Comparison of ENCODE assay signal across 27 cellular contexts in the genomic region with DNA sequence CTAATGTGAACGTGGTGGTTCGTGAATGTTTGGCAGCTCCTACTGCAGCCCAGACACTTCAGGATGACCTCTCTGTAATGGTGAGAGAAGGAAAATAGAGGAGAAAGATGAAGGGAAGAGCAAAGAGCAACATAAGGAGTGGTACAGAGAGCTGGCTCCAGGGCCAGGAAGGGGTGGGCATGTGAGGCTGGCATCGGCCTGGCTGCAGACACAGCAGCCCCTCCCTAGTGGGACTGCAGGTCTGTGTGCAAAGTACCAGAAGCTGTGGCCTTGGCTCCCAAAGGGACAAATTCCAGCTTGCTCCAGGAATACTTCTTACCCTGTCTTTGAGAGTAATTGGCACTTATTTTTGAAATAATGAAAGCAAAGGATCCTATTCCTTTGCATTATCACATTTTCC. TPM values are rescaled to one million over a fixed set of nuclear protein-coding genes. Genes with fewer than 3 reads are reported as not detected.
DNase-seq lines count a peak whose midpoint lies in the region; ATAC-seq, FAIRE-seq and TF ChIP-seq lines count a peak whose summit lies in the region.
"Had no signal": no experiment of that assay in that cellular context is flagged by ENCODE, and none has a peak within 500 bp of the region (broad histone marks: within the 10 kb centered on the region; RNA-seq: fewer than 3 reads in every experiment).

No MANE protein-coding gene starts in this region.

- intact Hi-C loops in left ventricle myocardium inferior (cut with micrococcal nuclease) (no loop called here), left cardiac atrium (cut with DNase I) (no loop called here), tibial artery (cut with DNase I; ENCODE audit: low total_unique reads) (no loop called here)

- ATAC-seq in left cardiac atrium, result no peak
- no peak for ATAC-seq in HG03175 (IDR thresholded peaks at IDR 0.05; ENCODE audit: unreplicated experiment)
- ATAC-seq: activated T-cell treated with anti-CD3 and anti-CD28 coated beads, Interleukin-2, amount 50 U/mL, for 4 hours; GM12878; right lobe of liver; stimulated activated effector memory CD8-positive, alpha-beta T cell treated with anti-CD3 and anti-CD28 coated beads, Interleukin-12 subunit alpha, Interleukin-12 subunit beta, amount 100 ng/mL, for 72 hours had no signal

- TF ChIP-seq CTCF in left ventricle myocardium inferior (IDR thresholded peaks at IDR 0.05; ENCODE audit: borderline replicate concordance) (no peak), endothelial cell (IDR thresholded peaks at IDR 0.05; ENCODE audit: unreplicated experiment) (no peak), nephron (IDR thresholded peaks at IDR 0.05; ENCODE audit: unreplicated experiment in 3 of 3) (no peak), tibial artery (IDR thresholded peaks at IDR 0.05) (no peak), GM10266 (IDR thresholded peaks at IDR 0.05; ENCODE audit: control insufficient read depth, insufficient read depth, low read depth, missing control alignments) (no peak)

- H3K4me3 ChIP-seq in left ventricle myocardium inferior (peak overlapping the region; percentile 7), tibial artery (no peak overlapping the region)
- H3K4me3 ChIP-seq: GM12878, right lobe of liver, suprapubic skin had no signal

- H3K27me3 ChIP-seq in left ventricle myocardium inferior (ENCODE audit: low read depth) (no peaks in the 10 kb centered on the region), tibial artery (no peaks in the 10 kb centered on the region)
- H3K27me3 ChIP-seq: right lobe of liver, suprapubic skin had no signal

- H3K9me3 Mint-ChIP-seq in endothelial cell (ENCODE audit: unreplicated experiment), result no peaks in the 10 kb centered on the region
- no peaks in the 10 kb centered on the region for H3K9me3 Mint-ChIP-seq in nephron
- H3K9me3 Mint-ChIP-seq: activated T-cell treated with anti-CD3 and anti-CD28 coated beads, Interleukin-2, amount 50 U/mL, for 4 hours; CD4-positive, alpha-beta T cell; dendritic cell treated with granulocyte-macrophage colony-stimulating factor and Interleukin-4, amounts not matched to agents 40 ng/mL and 50 ng/mL, for 4 days; stimulated activated effector memory CD8-positive, alpha-beta T cell treated with anti-CD3 and anti-CD28 coated beads, Interleukin-12 subunit alpha, Interleukin-12 subunit beta, amount 100 ng/mL, for 72 hours had no signal

- H3K36me3 Mint-ChIP-seq in endothelial cell (ENCODE audit: low read depth, unreplicated experiment) (peaks cover 38% of the 10 kb centered on the region), nephron (ENCODE audit: low read depth) (peaks cover 30% of the 10 kb centered on the region)
- H3K36me3 Mint-ChIP-seq: stimulated activated effector memory CD8-positive, alpha-beta T cell treated with anti-CD3 and anti-CD28 coated beads, Interleukin-12 subunit alpha, Interleukin-12 subunit beta, amount 100 ng/mL, for 72 hours had no signal

- peaks cover 98% of the 10 kb centered on the region for H3K4me1 ChIP-seq in left ventricle myocardium inferior
- peaks cover 0 to 97% (median 74%) of the 10 kb centered on the region in 4 donors for H3K4me1 ChIP-seq in tibial artery

- no peak for FAIRE-seq in urothelium cell line (lab: Jason Lieb, UNC)
- FAIRE-seq: A204.1, GM12878, islet of Langerhans had no signal

- H3K4me3 Mint-ChIP-seq in endothelial cell (ENCODE audit: unreplicated experiment) (peak overlapping the region; percentile 22), nephron (no peak overlapping the region)
- H3K4me3 Mint-ChIP-seq: activated T-cell treated with anti-CD3 and anti-CD28 coated beads, Interleukin-2, amount 50 U/mL, for 4 hours; CD4-positive, alpha-beta T cell; dendritic cell treated with granulocyte-macrophage colony-stimulating factor and Interleukin-4, amounts not matched to agents 40 ng/mL and 50 ng/mL, for 4 days; stimulated activated effector memory CD8-positive, alpha-beta T cell treated with anti-CD3 and anti-CD28 coated beads, Interleukin-12 subunit alpha, Interleukin-12 subunit beta, amount 100 ng/mL, for 72 hours had no signal

- H3K36me3 ChIP-seq in left ventricle myocardium inferior (peaks cover 21% of the 10 kb centered on the region), tibial artery (peaks cover 0 to 4% (median 0%) of the 10 kb centered on the region in 3 donors)
- H3K36me3 ChIP-seq: right lobe of liver had no signal

- DNase-seq in left ventricle myocardium inferior (no peak), left cardiac atrium (no peak), endothelial cell (ENCODE audit: low spot score) (no peak), tibial artery (no peak), urothelium cell line (ENCODE audit: low spot score) (no peak), GM10266 (ENCODE audit: extremely low spot score) (no peak)
- DNase-seq: activated CD4-positive, alpha-beta T cell treated with anti-CD3 and anti-CD28 coated beads for 48 hours; activated CD8-positive, alpha-beta memory T cell treated with anti-CD3 and anti-CD28 coated beads for 24 hours; activated naive CD4-positive, alpha-beta T cell treated with Interleukin-2 at 50 U/mL for 16 hours; activated T-cell treated with anti-CD3 and anti-CD28 coated beads, Interleukin-2, amount 50 U/mL, for 4 hours; AML-193; amniotic stem cell; CD4-positive, alpha-beta T cell; Karpas-422; NCI-H1436 treated with DMSO at 0.1 percent for 48 hours; NCI-H2107; right lobe of liver; stimulated activated CD4-positive, alpha-beta T cell treated with anti-CD3 and anti-CD28 coated beads, Interleukin-4, amount 100 ng/mL, for 24 hours had no signal

- H3K9me3 ChIP-seq in left ventricle myocardium inferior (replicated peaks), result no peaks in the 10 kb centered on the region
- no peaks in the 10 kb centered on the region for H3K9me3 ChIP-seq in tibial artery
- H3K9me3 ChIP-seq: right lobe of liver, suprapubic skin had no signal

- H3K27me3 Mint-ChIP-seq in endothelial cell (ENCODE audit: unreplicated experiment) (peaks cover 2% of the 10 kb centered on the region), nephron (ENCODE audit: low read depth) (no peaks in the 10 kb centered on the region)
- H3K27me3 Mint-ChIP-seq: dendritic cell treated with granulocyte-macrophage colony-stimulating factor and Interleukin-4, amounts not matched to agents 40 ng/mL and 50 ng/mL, for 4 days had no signal

- H3K27ac Mint-ChIP-seq in endothelial cell (ENCODE audit: unreplicated experiment) (peak overlapping the region; percentile 44), nephron (peak overlapping the region; percentile 54 to 96 (median 76))
- H3K27ac Mint-ChIP-seq: CD4-positive, alpha-beta T cell; dendritic cell treated with granulocyte-macrophage colony-stimulating factor and Interleukin-4, amounts not matched to agents 40 ng/mL and 50 ng/mL, for 4 days; stimulated activated effector memory CD8-positive, alpha-beta T cell treated with anti-CD3 and anti-CD28 coated beads, Interleukin-12 subunit alpha, Interleukin-12 subunit beta, amount 100 ng/mL, for 72 hours had no signal

- H3K4me1 Mint-ChIP-seq in endothelial cell (ENCODE audit: unreplicated experiment) (peaks cover 76% of the 10 kb centered on the region), nephron (peaks cover 83% of the 10 kb centered on the region)
- H3K4me1 Mint-ChIP-seq: stimulated activated effector memory CD8-positive, alpha-beta T cell treated with anti-CD3 and anti-CD28 coated beads, Interleukin-12 subunit alpha, Interleukin-12 subunit beta, amount 100 ng/mL, for 72 hours had no signal

- H3K27ac ChIP-seq in left ventricle myocardium inferior (replicated peaks) (peak overlapping the region; percentile 68), tibial artery (peak overlapping the region; percentile 60 to 95)
- H3K27ac ChIP-seq: right lobe of liver, RWPE1, suprapubic skin had no signal

RNA-seq across cellular contexts. Expression of a gene that starts 10.0 kb away (rescaled TPM):
- total RNA-seq in left ventricle myocardium inferior (243 TPM), left cardiac atrium (100 to 1,000 TPM; 376 to 503 TPM), endothelial cell (ENCODE audit: unreplicated experiment) (1,211 TPM)
